1 cellular context compared by ENCODE assay signal in genomic region chrX:53442322-53442631, GRCh38.
TF ChIP-seq lines count a peak whose summit lies in the region.

No MANE protein-coding gene starts in this region.

TF ChIP-seq in HepG2, 621 proteins besides CTCF, POLR2A, EP300 and RAD21:
- TF ChIP-seq ERF (CRISPR knock-in tag; IDR thresholded peaks at IDR 0.05) (no peak), ZNF550 (CRISPR knock-in tag; IDR thresholded peaks at IDR 0.05; ENCODE audit: borderline replicate concordance) (no peak), STAT5B (CRISPR knock-in tag; IDR thresholded peaks at IDR 0.05) (no peak)
